ENCODE assay signal across 13 cellular contexts in the genomic region with DNA sequence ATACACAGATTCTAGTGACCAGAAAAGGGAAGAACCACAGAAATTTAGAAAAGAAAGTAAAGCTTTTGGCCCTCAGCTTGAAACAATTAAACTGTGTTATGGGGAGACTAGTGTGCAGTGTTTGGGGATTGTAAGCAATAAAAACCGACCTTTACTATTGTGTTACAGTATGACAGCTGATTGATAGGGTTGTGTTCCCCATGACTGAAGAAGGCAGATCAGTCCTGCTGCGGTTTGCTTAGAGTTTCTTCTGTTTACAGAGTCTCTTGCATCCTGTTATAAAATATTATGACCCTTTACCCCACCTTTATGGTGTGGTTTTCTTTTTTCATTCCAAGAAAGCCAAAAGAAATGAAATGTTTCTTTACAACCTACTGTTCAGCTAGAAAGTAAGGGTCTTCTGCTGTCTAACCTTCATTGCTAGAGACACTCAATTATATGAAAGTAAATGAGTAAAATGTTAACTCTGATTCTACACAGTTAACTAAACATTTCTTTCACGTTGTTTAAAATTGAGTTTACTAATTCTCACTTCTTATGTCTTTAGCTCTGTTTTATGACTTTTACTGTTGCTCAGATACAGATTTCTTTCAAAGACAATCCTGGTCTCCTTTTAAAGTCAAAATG.
DNase-seq lines count a peak whose midpoint lies in the region; ATAC-seq and TF ChIP-seq lines count a peak whose summit lies in the region.
"Had no signal": no experiment of that assay in that cellular context is flagged by ENCODE, and none has a peak within 500 bp of the region (broad histone marks: within the 10 kb centered on the region; RNA-seq: fewer than 3 reads in every experiment).

No MANE protein-coding gene starts in this region.

- H3K4me1 Mint-ChIP-seq in activated naive CD4-positive, alpha-beta T cell treated with anti-CD3 and anti-CD28 coated beads, Interleukin-2, amount 50 U/mL, for 24 hours = peaks cover 34% of the 10 kb centered on the region

- no peak for DNase-seq in activated naive CD4-positive, alpha-beta T cell treated with anti-CD3 and anti-CD28 coated beads, Interleukin-2, amount 50 U/mL, for 16 hours
- DNase-seq in NCI-H2196 treated with DMSO at 0.1 percent for 48 hours (lab: John Stamatoyannopoulos, UW; ENCODE audit: unreplicated experiment) = no peak
- DNase-seq in brain microvascular endothelial cell = no peak
- no peak for DNase-seq in SIG-M5 (lab: John Stamatoyannopoulos, UW)
- no peak for DNase-seq in activated T-cell treated with anti-CD3 and anti-CD28 coated beads, Interleukin-2, amount 50 U/mL, for 1 hour
- DNase-seq: activated naive CD4-positive, alpha-beta T cell treated with anti-CD3 and anti-CD28 coated beads, Interleukin-2, amount 10 ng/mL, durations not matched to agents 7 days and 5 days; NCI-H226; Peyer's patch; stimulated activated CD4-positive, alpha-beta T cell treated with anti-CD3 and anti-CD28 coated beads, Interleukin-1b, Interleukin-23, amount 100 ng/mL, for 48 hours; T1000 had no signal

- H3K36me3 ChIP-seq in endocrine pancreas (ENCODE audit: control insufficient read depth, insufficient read depth, low read length) (no peaks in the 10 kb centered on the region), brain microvascular endothelial cell (replicated peaks) (no peaks in the 10 kb centered on the region)
- H3K36me3 ChIP-seq: Peyer's patch had no signal

- H3K27me3 Mint-ChIP-seq in activated naive CD4-positive, alpha-beta T cell treated with anti-CD3 and anti-CD28 coated beads, Interleukin-2, amount 50 U/mL, for 24 hours = no peaks in the 10 kb centered on the region
- H3K27me3 Mint-ChIP-seq: activated naive CD4-positive, alpha-beta T cell treated with anti-CD3 and anti-CD28 coated beads, Interleukin-2, amount 10 ng/mL, durations not matched to agents 7 days and 5 days had no signal

- H3K27ac ChIP-seq in brain microvascular endothelial cell = no peak overlapping the region
- H3K27ac ChIP-seq: Peyer's patch had no signal

- peak overlapping the region; percentile 12 for H3K27ac Mint-ChIP-seq in activated naive CD4-positive, alpha-beta T cell treated with anti-CD3 and anti-CD28 coated beads, Interleukin-2, amount 50 U/mL, for 24 hours
- H3K27ac Mint-ChIP-seq: activated naive CD4-positive, alpha-beta T cell treated with anti-CD3 and anti-CD28 coated beads, Interleukin-2, amount 10 ng/mL, durations not matched to agents 7 days and 5 days had no signal

- peak; percentile 81 for ATAC-seq in HG03442 (IDR thresholded peaks at IDR 0.05; ENCODE audit: unreplicated experiment)

- TF ChIP-seq CTCF in brain microvascular endothelial cell (IDR thresholded peaks at IDR 0.05; ENCODE audit: low read depth, low read length, missing control alignments) = no peak

- peaks cover 5% of the 10 kb centered on the region for H3K36me3 Mint-ChIP-seq in activated naive CD4-positive, alpha-beta T cell treated with anti-CD3 and anti-CD28 coated beads, Interleukin-2, amount 50 U/mL, for 24 hours

- no peaks in the 10 kb centered on the region for H3K9me3 ChIP-seq in endocrine pancreas (ENCODE audit: control insufficient read depth, low read length)
- H3K9me3 ChIP-seq: Peyer's patch had no signal

- no peaks in the 10 kb centered on the region for H3K9me3 Mint-ChIP-seq in activated naive CD4-positive, alpha-beta T cell treated with anti-CD3 and anti-CD28 coated beads, Interleukin-2, amount 50 U/mL, for 24 hours
- H3K9me3 Mint-ChIP-seq: activated naive CD4-positive, alpha-beta T cell treated with anti-CD3 and anti-CD28 coated beads, Interleukin-2, amount 10 ng/mL, durations not matched to agents 7 days and 5 days had no signal

- H3K27me3 ChIP-seq in endocrine pancreas (ENCODE audit: control insufficient read depth, insufficient read depth, low read length) = no peaks in the 10 kb centered on the region
- no peaks in the 10 kb centered on the region for H3K27me3 ChIP-seq in brain microvascular endothelial cell (replicated peaks)
- H3K27me3 ChIP-seq: Peyer's patch had no signal

- in situ Hi-C loops in brain microvascular endothelial cell (cut with HindIII; ENCODE audit: low pct_ligation_motif_present, low sequenced_read_pairs) = no loop called here

- no peak overlapping the region for H3K9ac ChIP-seq in endocrine pancreas (ENCODE audit: control insufficient read depth, insufficient read depth, low read length)

- peak overlapping the region; percentile 57 for H3K4me3 ChIP-seq in endocrine pancreas (ENCODE audit: control insufficient read depth, insufficient read depth, low read length)
- H3K4me3 ChIP-seq in brain microvascular endothelial cell (ENCODE audit: low read depth, low read length) = no peak overlapping the region
- H3K4me3 ChIP-seq: Peyer's patch had no signal

- H3K4me1 ChIP-seq in endocrine pancreas (ENCODE audit: control insufficient read depth, insufficient read depth, low read length) = peaks cover 4% of the 10 kb centered on the region
- H3K4me1 ChIP-seq: Peyer's patch had no signal

- no peak overlapping the region for H3K4me3 Mint-ChIP-seq in activated naive CD4-positive, alpha-beta T cell treated with anti-CD3 and anti-CD28 coated beads, Interleukin-2, amount 50 U/mL, for 24 hours
- H3K4me3 Mint-ChIP-seq: activated naive CD4-positive, alpha-beta T cell treated with anti-CD3 and anti-CD28 coated beads, Interleukin-2, amount 10 ng/mL, durations not matched to agents 7 days and 5 days had no signal
